ENCODE assay signal across 13 cellular contexts in genomic region chr16:4178468-4179010, GRCh38.
DNase-seq lines count a peak whose midpoint lies in the region; ATAC-seq, FAIRE-seq and TF ChIP-seq lines count a peak whose summit lies in the region.
"Had no signal": no experiment of that assay in that cellular context is flagged by ENCODE, and none has a peak within 500 bp of the region (broad histone marks: within the 10 kb centered on the region; RNA-seq: fewer than 3 reads in every experiment).

No MANE protein-coding gene starts in this region.

- H3K4me1 ChIP-seq in BLaER1 treated with 17β-estradiol and CSF1 and Interleukin-3, amounts not matched to agents 10 nM and 100 nM, result peaks cover 35 to 82% (median 59%) of the 10 kb centered on the region in 10 experiments
- no peaks in the 10 kb centered on the region for H3K4me1 ChIP-seq in HEK293 (ENCODE audit: control insufficient read depth, insufficient read depth, low read length)
- peaks cover 14 to 16% of the 10 kb centered on the region in 2 experiments; a peak in 4 of 5 replicates for H3K4me1 ChIP-seq in K562 (replicated peaks in 1 of 2; ENCODE audit: control insufficient read depth in 2 of 2, insufficient read depth in 2 of 2, low read length in 2 of 2)
- peaks cover 12% of the 10 kb centered on the region for H3K4me1 ChIP-seq in keratinocyte (ENCODE audit: control insufficient read depth, extremely low read depth, insufficient read depth, low read length)

- H3K4me3 ChIP-seq in BLaER1 treated with 17β-estradiol and CSF1 and Interleukin-3, amounts not matched to agents 10 nM and 100 nM, result no peak overlapping the region
- no peak overlapping the region for H3K4me3 ChIP-seq in HEK293 (ENCODE audit: low read depth, low read length)
- H3K4me3 ChIP-seq in K562, result no peak overlapping the region
- no peak overlapping the region for H3K4me3 ChIP-seq in keratinocyte (ENCODE audit: control insufficient read depth in 2 of 3, extremely low read depth in 1 of 3, insufficient read depth in 2 of 3, low read depth in 1 of 3, low read length in 3 of 3)
- H3K4me3 ChIP-seq: BLaER1 had no signal

- H3K27me3 ChIP-seq in BLaER1 treated with 17β-estradiol and CSF1 and Interleukin-3, amounts not matched to agents 10 nM and 100 nM, result peaks cover 0 to 16% (median 0%) of the 10 kb centered on the region in 11 experiments; a peak in 3 of 22 replicates
- H3K27me3 ChIP-seq in K562 (ENCODE audit: control insufficient read depth in 2 of 2, insufficient read depth in 2 of 2, low read length in 2 of 2) (peaks cover 0 to 3% of the 10 kb centered on the region in 2 experiments; a peak in 3 of 5 replicates), keratinocyte (ENCODE audit: control insufficient read depth, extremely low read depth, insufficient read depth, low read length) (no peaks in the 10 kb centered on the region)
- H3K27me3 ChIP-seq: BLaER1 had no signal

- TF ChIP-seq POLR2A in K562 (conservative IDR thresholded peaks at IDR 0.05), result no peak

- peaks cover 4% of the 10 kb centered on the region; the same call in 1 of the 3 replicates for H3K79me2 ChIP-seq in K562 (ENCODE audit: control insufficient read depth, insufficient read depth, low read length)
- H3K79me2 ChIP-seq in keratinocyte (ENCODE audit: control insufficient read depth, insufficient read depth, low read length), result no peaks in the 10 kb centered on the region

- TF ChIP-seq RAD21 in K562 (CRISPR knock-in tag; conservative IDR thresholded peaks at IDR 0.05 in 1 of 2, IDR thresholded peaks at IDR 0.05 in 1 of 2), result no peak

- CTCF ChIA-PET in HEK293 (lab: Yijun Ruan, JAX), result interaction anchor here (1.9 to 2.2 kb wide), 2 partner anchors 75 to 195 kb away, joined by 7 to 10 read pairs; no protein-coding TSS in a partner anchor
- CTCF ChIA-PET in K562 (lab: Yijun Ruan, JAX; ENCODE audit: low intra/inter-chr PET ratio), result no interaction called here

- WGBS in K562 (ENCODE audit: insufficient coverage, low coverage, missing lambda C conversion rate), result 85% methylated on average over 7 of the region's 9 CpGs

- H2AFZ ChIP-seq in K562 (ENCODE audit: low read depth, low read length) (no peak overlapping the region), keratinocyte (ENCODE audit: control insufficient read depth, low read length) (no peak overlapping the region)

- no peak for FAIRE-seq in K562 (lab: Jason Lieb, UNC)
- no peak for FAIRE-seq in keratinocyte (lab: Jason Lieb, UNC)
- FAIRE-seq: H54 had no signal

- no TSS peak for BruUV-seq in K562 (replicated peaks; lab: Mats Ljungman, UMichigan)

- no peaks in the 10 kb centered on the region for H3K36me3 ChIP-seq in BLaER1 treated with 17β-estradiol and CSF1 and Interleukin-3, amounts not matched to agents 10 nM and 100 nM
- H3K36me3 ChIP-seq in HEK293 (ENCODE audit: control insufficient read depth in 2 of 2, insufficient read depth in 1 of 2, low read length in 2 of 2), result no peaks in the 10 kb centered on the region; a peak in 1 of 3 replicates
- H3K36me3 ChIP-seq in K562 (ENCODE audit: control insufficient read depth, insufficient read depth, low read length), result no peaks in the 10 kb centered on the region
- no peaks in the 10 kb centered on the region for H3K36me3 ChIP-seq in keratinocyte (ENCODE audit: control insufficient read depth in 2 of 2, extremely low read depth in 1 of 2, insufficient read depth in 2 of 2, low read length in 2 of 2)
- H3K36me3 ChIP-seq: BLaER1 had no signal

- peaks cover 0 to 9% (median 0%) of the 10 kb centered on the region in 11 experiments; a peak in 4 of 22 replicates for H4K20me1 ChIP-seq in BLaER1 treated with 17β-estradiol and CSF1 and Interleukin-3, amounts not matched to agents 10 nM and 100 nM
- H4K20me1 ChIP-seq in K562 (replicated peaks; ENCODE audit: control insufficient read depth, insufficient read depth, low read length), result no peaks in the 10 kb centered on the region
- no peaks in the 10 kb centered on the region for H4K20me1 ChIP-seq in keratinocyte (ENCODE audit: control insufficient read depth, extremely low read depth, insufficient read depth, low read length)
- H4K20me1 ChIP-seq: BLaER1 had no signal

- H3K27ac ChIP-seq in BLaER1 treated with 17β-estradiol and CSF1 and Interleukin-3, amounts not matched to agents 10 nM and 100 nM, result no peak overlapping the region
- H3K27ac ChIP-seq in HEK293 (ENCODE audit: extremely low read depth, low read depth, low read length), result no peak overlapping the region
- H3K27ac ChIP-seq in K562 (ENCODE audit: extremely low read depth, low read depth, low read length), result no peak overlapping the region
- peak overlapping the region; percentile 38 for H3K27ac ChIP-seq in keratinocyte (ENCODE audit: control insufficient read depth, insufficient read depth, low read length)
- H3K27ac ChIP-seq: BLaER1 had no signal

- no peak overlapping the region for H3K9ac ChIP-seq in BLaER1 treated with 17β-estradiol and CSF1 and Interleukin-3, amounts not matched to agents 10 nM and 100 nM
- H3K9ac ChIP-seq in K562 (ENCODE audit: insufficient read depth in 1 of 2, low read depth in 2 of 2, low read length in 2 of 2) (no peak overlapping the region), keratinocyte (ENCODE audit: control insufficient read depth, extremely low read depth, insufficient read depth, low read length) (no peak overlapping the region)
- H3K9ac ChIP-seq: BLaER1 had no signal

- H3K9me1 ChIP-seq in K562 (ENCODE audit: control insufficient read depth, insufficient read depth, low read length) (peaks cover 3% of the 10 kb centered on the region), keratinocyte (ENCODE audit: control insufficient read depth, extremely low read depth, insufficient read depth, low read length) (no peaks in the 10 kb centered on the region)

- POLR2A ChIA-PET in HEK293 (lab: Yijun Ruan, JAX), result interaction anchor here (0.5 to 0.7 kb wide), 2 partner anchors 176 to 250 kb away, joined by 3 to 4 read pairs; no protein-coding TSS in a partner anchor
- POLR2A ChIA-PET in K562 (lab: Yijun Ruan, JAX), result no interaction called here

- H3K9me3 ChIP-seq in BLaER1 treated with 17β-estradiol and CSF1 and Interleukin-3, amounts not matched to agents 10 nM and 100 nM (replicated peaks in 1 of 11), result peaks cover 0 to 9% (median 6%) of the 10 kb centered on the region in 11 experiments; a peak in 10 of 22 replicates
- H3K9me3 ChIP-seq in HEK293 (ENCODE audit: control insufficient read depth, insufficient read depth, low read depth, low read length), result no peaks in the 10 kb centered on the region
- no peaks in the 10 kb centered on the region for H3K9me3 ChIP-seq in K562 (replicated peaks; ENCODE audit: control insufficient read depth, insufficient read depth, low read depth, low read length)
- H3K9me3 ChIP-seq in keratinocyte (ENCODE audit: control insufficient read depth, low read depth, low read length), result no peaks in the 10 kb centered on the region
- H3K9me3 ChIP-seq: BLaER1 had no signal

- no peak for TF ChIP-seq CTCF in HEK293 (tag by site-specific recombination; IDR thresholded peaks at IDR 0.05)
- no peak for TF ChIP-seq CTCF in K562 (IDR thresholded peaks at IDR 0.05 in 2 of 3, conservative IDR thresholded peaks at IDR 0.05 in 1 of 3; ENCODE audit: insufficient read depth in 2 of 3, low read depth in 1 of 3, low read length in 3 of 3)
- TF ChIP-seq CTCF in keratinocyte (optimal IDR thresholded peaks at IDR 0.05 in 1 of 3, IDR thresholded peaks at IDR 0.05 in 1 of 3, conservative IDR thresholded peaks at IDR 0.05 in 1 of 3; ENCODE audit: extremely low read depth in 1 of 3, insufficient read depth in 2 of 3, low read length in 3 of 3), result no peak

- no peak for ATAC-seq in K562

- DNase-seq in K562 (ENCODE audit: extremely low read depth in 1 of 4, low spot score in 3 of 4), result no peak
- no peak for DNase-seq in keratinocyte (ENCODE audit: low read depth, low spot score)
- DNase-seq in NCI-H187 treated with DMSO at 0.1 percent for 48 hours (lab: John Stamatoyannopoulos, UW), result no peak
- DNase-seq in NCI-H1694 (lab: John Stamatoyannopoulos, UW), result no peak
- DNase-seq in kidney tubule cell (ENCODE audit: low spot score), result no peak
- DNase-seq in iPS-NIHi7 (ENCODE audit: extremely low spot score), result no peak
- DNase-seq: 8988T; CD4-positive, CD25-positive, alpha-beta regulatory T cell; DMS 273 treated with DMSO at 0.1 percent for 48 hours had no signal

- in situ Hi-C loops in K562 (cut with MboI), result no loop called here

- dilution Hi-C loops in keratinocyte (cut with MboI; ENCODE audit: extremely low pct_ligation_motif_present, low sequenced_read_pairs), result no loop called here

- intact Hi-C loops in K562 (cut with micrococcal nuclease), result no loop called here

- no peak for TF ChIP-seq EP300 in K562 (IDR thresholded peaks at IDR 0.05; ENCODE audit: low read length)

- peak overlapping the region in 8 of 11 experiments; percentile 19 to 67 (median 37); a peak in 14 of 22 replicates for H3K4me2 ChIP-seq in BLaER1 treated with 17β-estradiol and CSF1 and Interleukin-3, amounts not matched to agents 10 nM and 100 nM
- H3K4me2 ChIP-seq in K562 (ENCODE audit: insufficient read depth, low read length) (no peak overlapping the region), keratinocyte (ENCODE audit: control insufficient read depth, extremely low read depth, insufficient read depth, low read depth, low read length) (peak overlapping the region; percentile 56)
- H3K4me2 ChIP-seq: BLaER1 had no signal

TF ChIP-seq in HEK293, 187 proteins besides CTCF, POLR2A, EP300 and RAD21 (continues in another document):
- TF ChIP-seq ZNF596 (tag by site-specific recombination; IDR thresholded peaks at IDR 0.05) (no peak), ZFP41 (tag by site-specific recombination; IDR thresholded peaks at IDR 0.05; ENCODE audit: borderline replicate concordance) (no peak), ZNF324 (tag by site-specific recombination; IDR thresholded peaks at IDR 0.05) (no peak), ZNF121 (tag by site-specific recombination; IDR thresholded peaks at IDR 0.05) (peak; percentile 60), ZNF48 (tag by site-specific recombination; IDR thresholded peaks at IDR 0.05) (no peak)
- TF ChIP-seq, protein P1, sequence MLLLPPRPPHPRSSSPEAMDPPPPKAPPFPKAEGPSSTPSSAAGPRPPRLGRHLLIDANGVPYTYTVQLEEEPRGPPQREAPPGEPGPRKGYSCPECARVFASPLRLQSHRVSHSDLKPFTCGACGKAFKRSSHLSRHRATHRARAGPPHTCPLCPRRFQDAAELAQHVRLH (tag by site-specific recombination; IDR thresholded peaks at IDR 0.05), result peak; percentile 43; the same call in 1 of the 2 replicates

TF ChIP-seq in K562, 482 proteins besides CTCF, POLR2A, EP300 and RAD21 (continues in another document):
- TF ChIP-seq, protein P2, sequence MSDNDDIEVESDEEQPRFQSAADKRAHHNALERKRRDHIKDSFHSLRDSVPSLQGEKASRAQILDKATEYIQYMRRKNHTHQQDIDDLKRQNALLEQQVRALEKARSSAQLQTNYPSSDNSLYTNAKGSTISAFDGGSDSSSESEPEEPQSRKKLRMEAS (CRISPR knock-in tag; IDR thresholded peaks at IDR 0.05), result no peak
- no peak for TF ChIP-seq BMI1 (IDR thresholded peaks at IDR 0.05; ENCODE audit: low read length)
- peak; percentile 54; the same call in 1 of the 2 replicates for TF ChIP-seq ZNF121 (CRISPR knock-in tag; conservative IDR thresholded peaks at IDR 0.05)
- no peak for TF ChIP-seq BRD4 (IDR thresholded peaks at IDR 0.05)
- no peak for TF ChIP-seq THRAP3 (IDR thresholded peaks at IDR 0.05; ENCODE audit: borderline replicate concordance)
- TF ChIP-seq RBM25 (IDR thresholded peaks at IDR 0.05; ENCODE audit: low read depth, low read length, severe bottlenecking), result peak; percentile 79
- TF ChIP-seq RFX7 (CRISPR knock-in tag; IDR thresholded peaks at IDR 0.05), result no peak
